In the genomic region with DNA sequence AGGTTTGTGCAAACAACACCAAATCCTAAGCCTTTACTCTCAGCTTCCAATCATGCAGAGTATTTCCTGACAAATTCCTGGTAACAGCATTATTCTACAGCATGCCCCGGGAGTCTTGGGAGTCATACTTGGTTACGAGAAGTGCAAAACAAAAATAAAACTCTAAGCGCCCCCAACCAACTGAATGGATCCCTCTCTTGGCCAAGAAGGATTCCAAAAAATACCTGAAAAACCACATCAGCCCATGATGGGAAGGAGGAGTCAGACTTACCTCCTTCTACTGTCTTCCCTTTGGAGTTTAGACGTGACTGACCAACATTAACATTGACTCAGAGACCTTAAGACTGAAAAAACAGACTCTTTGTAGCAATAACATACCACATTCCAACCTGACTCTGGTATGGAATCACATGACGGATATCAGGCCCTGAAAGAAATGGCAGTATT, we compare ENCODE assay signal across 22 cellular contexts. TPM values are rescaled to one million over a fixed set of nuclear protein-coding genes. Genes with fewer than 3 reads are reported as not detected.
DNase-seq lines count a peak whose midpoint lies in the region; ATAC-seq and TF ChIP-seq lines count a peak whose summit lies in the region.
"Had no signal": no experiment of that assay in that cellular context is flagged by ENCODE, and none has a peak within 500 bp of the region (broad histone marks: within the 10 kb centered on the region; RNA-seq: fewer than 3 reads in every experiment).

No MANE protein-coding gene starts in this region.

- H3K18ac ChIP-seq in mesenchymal stem cell (ENCODE audit: low read depth in 1 of 2, low read length in 2 of 2): peak overlapping the region in 1 of 2 experiments; percentile 28

- H2AK5ac ChIP-seq in mesenchymal stem cell (ENCODE audit: low read length, severe bottlenecking): no peak overlapping the region

- H3K27ac ChIP-seq in HUES64 (ENCODE audit: low read depth, low read length): peak overlapping the region; percentile 18; the same call in 1 of the 2 replicates
- no peak overlapping the region for H3K27ac ChIP-seq in mesenchymal stem cell (ENCODE audit: low read length, poor library complexity, severe bottlenecking)
- H3K27ac ChIP-seq in CD8-positive, alpha-beta T cell (ENCODE audit: low read depth, low read length): no peak overlapping the region
- H3K27ac ChIP-seq: lower lobe of right lung had no signal

- POLR2A ChIA-PET in AG04449 (lab: Yijun Ruan, JAX): no interaction called here
- POLR2A ChIA-PET in CD8-positive, alpha-beta T cell (lab: Charles Lee): no interaction called here

- peak overlapping the region; percentile 27; the same call in 1 of the 2 replicates for H3K4me3 ChIP-seq in AG04449 (ENCODE audit: low read depth, low read length)
- no peak overlapping the region for H3K4me3 ChIP-seq in HUES64 (ENCODE audit: low read length)
- no peak overlapping the region for H3K4me3 ChIP-seq in mesenchymal stem cell (ENCODE audit: insufficient read depth in 1 of 2, low read depth in 1 of 2, low read length in 2 of 2)
- no peak overlapping the region for H3K4me3 ChIP-seq in CD8-positive, alpha-beta T cell (ENCODE audit: low read depth, low read length)
- H3K4me3 ChIP-seq: lower lobe of right lung had no signal

- no peak overlapping the region for H3K4ac ChIP-seq in mesenchymal stem cell (ENCODE audit: low read depth in 1 of 2, low read length in 2 of 2)

- WGBS in HUES64: 86% methylated on average over 5 of the region's 5 CpGs
- 7% methylated on average over 5 of the region's 5 CpGs for WGBS in mesenchymal stem cell

- no peak overlapping the region for H3K4me2 ChIP-seq in mesenchymal stem cell (ENCODE audit: low read length, poor library complexity, severe bottlenecking)

- H3K27me3 Mint-ChIP-seq in CD8-positive, alpha-beta T cell (ENCODE audit: low read depth): no peaks in the 10 kb centered on the region
- H3K27me3 Mint-ChIP-seq: type B pancreatic cell had no signal

- H2BK12ac ChIP-seq in mesenchymal stem cell (ENCODE audit: low read length in 2 of 2): no peak overlapping the region

- H3K79me1 ChIP-seq in mesenchymal stem cell (replicated peaks; ENCODE audit: low read length, poor library complexity, severe bottlenecking): no peaks in the 10 kb centered on the region

- H3K27ac Mint-ChIP-seq in CD8-positive, alpha-beta T cell: no peak overlapping the region
- H3K27ac Mint-ChIP-seq: activated CD8-positive, alpha-beta memory T cell treated with anti-CD3 and anti-CD28 coated beads, Interleukin-2, amount 10 ng/mL, durations not matched to agents 7 days and 5 days; activated naive CD8-positive, alpha-beta T cell treated with anti-CD3 and anti-CD28 coated beads, Interleukin-2, amount 10 ng/mL, durations not matched to agents 7 days and 5 days; activated T-helper 17 cell treated with anti-CD3 and anti-CD28 coated beads, Interleukin-2, amount 50 U/mL, for 72 hours; CD4-positive, CD25-positive, alpha-beta regulatory T cell; naive B cell; stimulated activated naive CD8-positive, alpha-beta T cell treated with anti-CD3 and anti-CD28 coated beads, Interleukin-15, Interleukin-2, amounts not matched to agents 100 ng/mL and 50 ng/mL, for 24 hours; type B pancreatic cell had no signal

- H2BK15ac ChIP-seq in mesenchymal stem cell (ENCODE audit: low read depth, poor library complexity, severe bottlenecking): no peak overlapping the region

- H2AFZ ChIP-seq in mesenchymal stem cell (ENCODE audit: low read depth, low read length): no peak overlapping the region

- H2BK5ac ChIP-seq in mesenchymal stem cell (ENCODE audit: low read depth, low read length, poor library complexity, severe bottlenecking): no peak overlapping the region

- H3K9me3 Mint-ChIP-seq in CD8-positive, alpha-beta T cell: peaks cover 10% of the 10 kb centered on the region
- H3K9me3 Mint-ChIP-seq: type B pancreatic cell had no signal

- H3K9ac ChIP-seq in HUES64 (ENCODE audit: low read depth, low read length): no peak overlapping the region
- H3K9ac ChIP-seq in mesenchymal stem cell (ENCODE audit: low read length): no peak overlapping the region

- TF ChIP-seq CTCF in AG04449 (IDR thresholded peaks at IDR 0.05; ENCODE audit: insufficient read depth, low read length, missing control alignments): no peak
- TF ChIP-seq CTCF in CD8-positive, alpha-beta T cell (IDR thresholded peaks at IDR 0.05): no peak

- H3K4me1 ChIP-seq in HUES64 (ENCODE audit: insufficient read depth, low read length) (0 out of 2 replicates have a peak, but pooled peaks cover 4% of the 10 kb centered on the region), mesenchymal stem cell (ENCODE audit: control insufficient read depth, insufficient read depth, low read depth, low read length) (peaks cover 3% of the 10 kb centered on the region)
- no peaks in the 10 kb centered on the region for H3K4me1 ChIP-seq in CD8-positive, alpha-beta T cell (ENCODE audit: insufficient read depth, low read length)
- H3K4me1 ChIP-seq: lower lobe of right lung had no signal

- H3K9me3 ChIP-seq in HUES64 (ENCODE audit: insufficient read depth, low read depth, low read length) (peaks cover 11% of the 10 kb centered on the region; the same call in 1 of the 2 replicates), mesenchymal stem cell (ENCODE audit: control insufficient read depth, low read length) (peaks cover 19% of the 10 kb centered on the region)
- peaks cover 7% of the 10 kb centered on the region for H3K9me3 ChIP-seq in CD8-positive, alpha-beta T cell (ENCODE audit: low read length)

- ATAC-seq in left cardiac atrium: no peak
- ATAC-seq in CD8-positive, alpha-beta T cell: no peak
- ATAC-seq: activated CD8-positive, alpha-beta memory T cell treated with anti-CD3 and anti-CD28 coated beads, Interleukin-2, amount 10 ng/mL, durations not matched to agents 7 days and 5 days; activated T-helper 17 cell treated with anti-CD3 and anti-CD28 coated beads, Interleukin-2, amount 50 U/mL, for 72 hours; lower lobe of right lung had no signal

- CTCF ChIA-PET in AG04449 (lab: Yijun Ruan, JAX): interaction anchor here (0.8 to 1.1 kb wide), 2 partner anchors 14 to 28 kb away, joined by 3 read pairs; no protein-coding TSS in a partner anchor
- CTCF ChIA-PET in CD8-positive, alpha-beta T cell (lab: Charles Lee): no interaction called here

- peaks cover 5% of the 10 kb centered on the region for H3K36me3 Mint-ChIP-seq in CD8-positive, alpha-beta T cell
- H3K36me3 Mint-ChIP-seq: CD4-positive, CD25-positive, alpha-beta regulatory T cell had no signal

- no peaks in the 10 kb centered on the region for H3K27me3 ChIP-seq in HUES64 (ENCODE audit: insufficient read depth, low read length)
- no peaks in the 10 kb centered on the region for H3K27me3 ChIP-seq in mesenchymal stem cell (ENCODE audit: control insufficient read depth in 1 of 2, insufficient read depth in 1 of 2, low read length in 2 of 2)
- no peaks in the 10 kb centered on the region for H3K27me3 ChIP-seq in CD8-positive, alpha-beta T cell (ENCODE audit: insufficient read depth, low read length)

- H4K8ac ChIP-seq in mesenchymal stem cell (ENCODE audit: low read length): no peak overlapping the region

- no peak overlapping the region for H2BK120ac ChIP-seq in mesenchymal stem cell (ENCODE audit: low read depth, low read length)

- no peak overlapping the region for H3K14ac ChIP-seq in mesenchymal stem cell (ENCODE audit: low read length in 2 of 2)

- intact Hi-C loops in left cardiac atrium (cut with DNase I): loop anchor here in 1 of 2 donors (10.0 kb wide), 1 partner anchor 60 kb away; no protein-coding TSS in a partner anchor
- intact Hi-C loops in CD8-positive, alpha-beta T cell (cut with DNase I, micrococcal nuclease): no loop called here

- H3K4me1 Mint-ChIP-seq in CD8-positive, alpha-beta T cell (ENCODE audit: low read depth): no peaks in the 10 kb centered on the region
- H3K4me1 Mint-ChIP-seq: activated T-helper 17 cell treated with anti-CD3 and anti-CD28 coated beads, Interleukin-2, amount 50 U/mL, for 72 hours; CD4-positive, CD25-positive, alpha-beta regulatory T cell had no signal

- H3K36me3 ChIP-seq in HUES64 (ENCODE audit: insufficient read depth, low read length) (no peaks in the 10 kb centered on the region), mesenchymal stem cell (ENCODE audit: control insufficient read depth in 1 of 2, insufficient read depth in 2 of 2, low read depth in 1 of 2, low read length in 2 of 2) (no peaks in the 10 kb centered on the region)
- no peaks in the 10 kb centered on the region for H3K36me3 ChIP-seq in CD8-positive, alpha-beta T cell (ENCODE audit: insufficient read depth, low read length)
- H3K36me3 ChIP-seq: lower lobe of right lung had no signal

- no peak overlapping the region for H4K91ac ChIP-seq in mesenchymal stem cell (ENCODE audit: low read length)

- no peak overlapping the region for H3K4me3 Mint-ChIP-seq in CD8-positive, alpha-beta T cell
- H3K4me3 Mint-ChIP-seq: activated CD8-positive, alpha-beta memory T cell treated with anti-CD3 and anti-CD28 coated beads, Interleukin-2, amount 10 ng/mL, durations not matched to agents 7 days and 5 days; activated naive CD8-positive, alpha-beta T cell treated with anti-CD3 and anti-CD28 coated beads, Interleukin-2, amount 10 ng/mL, durations not matched to agents 7 days and 5 days; activated T-helper 17 cell treated with anti-CD3 and anti-CD28 coated beads, Interleukin-2, amount 50 U/mL, for 72 hours; CD4-positive, CD25-positive, alpha-beta regulatory T cell; naive B cell; stimulated activated naive CD8-positive, alpha-beta T cell treated with anti-CD3 and anti-CD28 coated beads, Interleukin-15, Interleukin-2, amounts not matched to agents 100 ng/mL and 50 ng/mL, for 24 hours; type B pancreatic cell had no signal

- DNase-seq in AG04449 (ENCODE audit: low read depth, low spot score): peak; percentile 54
- peak; percentile 34 for DNase-seq in dedifferentiated amniotic fluid mesenchymal stem cell (ENCODE audit: extremely low spot score)
- peak; percentile 68 for DNase-seq in mesenchymal stem cell
- no peak for DNase-seq in NCI-H2081 (lab: John Stamatoyannopoulos, UW)
- no peak for DNase-seq in left cardiac atrium
- no peak for DNase-seq in CD8-positive, alpha-beta T cell
- no peak for DNase-seq in T-helper 2 cell
- DNase-seq: activated CD4-positive, alpha-beta T cell treated with anti-CD3 and anti-CD28 coated beads for 48 hours; activated CD8-positive, alpha-beta memory T cell treated with anti-CD3 and anti-CD28 coated beads, Interleukin-2, amount 10 ng/mL, durations not matched to agents 7 days and 5 days; activated naive CD8-positive, alpha-beta T cell treated with anti-CD3 and anti-CD28 coated beads, Interleukin-2, amount 10 ng/mL, durations not matched to agents 7 days and 5 days; CD4-positive, CD25-positive, alpha-beta regulatory T cell; H7; lower lobe of right lung; naive B cell; NCI-H187; NCI-H446; posterior cingulate gyrus; stimulated activated CD4-positive, alpha-beta T cell treated with anti-CD3 and anti-CD28 coated beads, Interleukin-2, amount 100 ng/mL, for 48 hours had no signal

- H3K23ac ChIP-seq in mesenchymal stem cell (ENCODE audit: low read length in 2 of 2): no peak overlapping the region

RNA-seq across cellular contexts. Expression of a gene that starts 30.7 kb away (rescaled TPM):
- polyA plus RNA-seq in HUES64 (2013, experiment 1 of 2): 0.10 TPM
- polyA plus RNA-seq in HUES64 (2013, experiment 2 of 2): 0.06 TPM
- 1.4 TPM for polyA plus RNA-seq in mesenchymal stem cell (2013, experiment 1 of 2)
- polyA plus RNA-seq in mesenchymal stem cell (2013, experiment 2 of 2): 1.5 TPM
- total RNA-seq in left cardiac atrium: 10 to 100 TPM in 1 of 2 donors, 1 to 10 TPM in 1; 7.4 to 10.7 TPM
- total RNA-seq in CD8-positive, alpha-beta T cell: not detected
- total RNA-seq: activated CD8-positive, alpha-beta memory T cell treated with anti-CD3 and anti-CD28 coated beads, Interleukin-2, amount 10 ng/mL, durations not matched to agents 7 days and 5 days had no signal
- polyA plus RNA-seq: CD4-positive, CD25-positive, alpha-beta regulatory T cell had no signal

RNA-seq across cellular contexts. Expression of a gene that starts 50.6 kb away (rescaled TPM):
- polyA plus RNA-seq in HUES64 (2013, experiment 1 of 2): 24.0 TPM
- polyA plus RNA-seq in HUES64 (2013, experiment 2 of 2): 21.1 TPM
- 12.2 TPM for polyA plus RNA-seq in mesenchymal stem cell (2013, experiment 1 of 2)
- polyA plus RNA-seq in mesenchymal stem cell (2013, experiment 2 of 2): 12.9 TPM
- total RNA-seq in left cardiac atrium: 1 to 10 TPM; 3.7 to 4.9 TPM
- total RNA-seq in CD8-positive, alpha-beta T cell: 1 to 10 TPM in 1 of 2 experiments, under 1 TPM in 1; 0.94 to 1.2 TPM

Comparison
In these comparisons a context has a peak if more than half of its experiments do, and no peak if none do; other contexts are left out.
1. DNase-seq: peak in AG04449 (single experiment), dedifferentiated amniotic fluid mesenchymal stem cell (single experiment) and mesenchymal stem cell (single experiment); none in NCI-H2081 (0 of 2), left cardiac atrium (single experiment), CD8-positive, alpha-beta T cell (0 of 7) and T-helper 2 cell (0 of 5).
2. RNA of a gene that starts 30.7 kb away (total RNA-seq): 7.4 to 10.7 TPM in left cardiac atrium; not detected in CD8-positive, alpha-beta T cell; every median in the first group is over 4 times any median in the second.